ENCODE assay signal across 8 cellular contexts in the genomic region with DNA sequence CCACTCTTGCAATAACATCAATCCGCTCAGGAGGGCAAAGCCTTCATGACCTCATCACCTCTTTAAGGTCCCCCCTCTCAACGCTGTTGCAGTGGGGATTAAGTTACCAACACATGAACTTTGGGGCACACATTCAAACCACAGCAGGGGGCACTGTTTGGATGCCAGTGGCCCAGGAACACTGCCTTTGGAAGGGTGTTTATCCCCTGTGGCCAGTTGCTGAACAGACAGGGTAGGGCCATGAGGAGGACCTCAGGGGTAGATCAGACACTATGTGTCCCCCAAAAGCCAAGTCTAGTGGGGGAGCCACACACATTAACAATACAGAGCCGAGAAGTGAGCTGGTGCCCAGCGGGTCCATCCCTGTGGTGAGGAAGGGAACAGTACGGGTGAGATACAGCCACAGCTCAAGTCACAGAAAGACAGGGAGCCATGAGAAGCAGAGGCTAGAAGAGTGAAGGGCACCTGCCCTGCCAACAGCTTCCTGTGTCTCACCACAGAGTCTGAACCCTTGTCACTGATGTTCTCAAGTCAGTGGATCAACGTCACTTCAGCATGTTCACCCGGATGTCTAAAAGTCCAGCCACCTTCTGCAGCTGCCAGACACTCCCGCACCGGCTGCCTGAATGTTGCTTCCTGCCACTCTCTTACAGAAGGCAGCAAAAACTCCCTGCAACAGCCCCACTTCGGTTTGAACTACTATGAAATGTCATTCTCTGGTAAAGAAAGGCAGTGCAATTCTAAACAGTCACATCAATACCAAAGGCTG. TPM values are rescaled to one million over a fixed set of nuclear protein-coding genes. Genes with fewer than 3 reads are reported as not detected.
DNase-seq lines count a peak whose midpoint lies in the region; ATAC-seq, FAIRE-seq and TF ChIP-seq lines count a peak whose summit lies in the region.

No MANE protein-coding gene starts in this region.

- no peaks in the 10 kb centered on the region for H3K9me2 ChIP-seq in Loucy (replicated peaks; ENCODE audit: low read depth, low read length)

- peak; percentile 45 to 85 for DNase-seq in activated CD8-positive, alpha-beta memory T cell treated with anti-CD3 and anti-CD28 coated beads for 1 hour (ENCODE audit: extremely low read depth in 1 of 2, low read depth in 1 of 2)
- no peak for DNase-seq in activated CD8-positive, alpha-beta memory T cell treated with anti-CD3 and anti-CD28 coated beads, Interleukin-2, amount 50 U/mL, for 48 hours
- DNase-seq in activated T-cell treated with anti-CD3 and anti-CD28 coated beads, Interleukin-2, amount 50 U/mL, for 4 hours: peak; percentile 71
- peak; percentile 29 for DNase-seq in mucosa of gallbladder (ENCODE audit: low spot score)
- DNase-seq in thyroid gland: no peak
- no peak for DNase-seq in urothelium cell line (ENCODE audit: low spot score)

- peak overlapping the region; percentile 67 for H3K4me3 ChIP-seq in Loucy (ENCODE audit: low read length, poor library complexity, severe bottlenecking)
- no peak overlapping the region for H3K4me3 ChIP-seq in thyroid gland (replicated peaks in 1 of 3)

- peak overlapping the region; percentile 50 for H3K4me3 Mint-ChIP-seq in activated T-cell treated with anti-CD3 and anti-CD28 coated beads, Interleukin-2, amount 50 U/mL, for 4 hours

- H3K79me2 ChIP-seq in Loucy (ENCODE audit: insufficient read depth, low read length): no peaks in the 10 kb centered on the region

- H3F3A ChIP-seq in Loucy (ENCODE audit: low read depth): peaks cover 12% of the 10 kb centered on the region

- H3K27me3 ChIP-seq in Loucy (ENCODE audit: insufficient read depth, low read length, poor library complexity, severe bottlenecking) (no peaks in the 10 kb centered on the region), thyroid gland (no peaks in the 10 kb centered on the region)

- H3K36me3 ChIP-seq in Loucy (ENCODE audit: insufficient read depth, low read length): no peaks in the 10 kb centered on the region
- no peaks in the 10 kb centered on the region for H3K36me3 ChIP-seq in thyroid gland

- 82 to 89% methylated on average over 8 to 10 of the region's 10 CpGs for WGBS in thyroid gland, 2 donors

- no peaks in the 10 kb centered on the region for H4K20me1 ChIP-seq in Loucy (ENCODE audit: insufficient read depth, low read length, poor library complexity, severe bottlenecking)

- H3K9ac ChIP-seq in Loucy (ENCODE audit: low read depth, low read length, poor library complexity, severe bottlenecking): peak overlapping the region; percentile 80

- TF ChIP-seq POLR2A in thyroid gland (IDR thresholded peaks at IDR 0.05): no peak

- H3K4me1 ChIP-seq in Loucy (ENCODE audit: insufficient read depth, low read length, poor library complexity, severe bottlenecking) (peaks cover 59% of the 10 kb centered on the region), thyroid gland (no peaks in the 10 kb centered on the region)

- no peak for FAIRE-seq in urothelium cell line (lab: Jason Lieb, UNC)

- no peaks in the 10 kb centered on the region for H3K27me3 Mint-ChIP-seq in activated T-cell treated with anti-CD3 and anti-CD28 coated beads, Interleukin-2, amount 50 U/mL, for 4 hours (ENCODE audit: low read depth)

- H3K36me3 Mint-ChIP-seq in activated T-cell treated with anti-CD3 and anti-CD28 coated beads, Interleukin-2, amount 50 U/mL, for 4 hours (ENCODE audit: insufficient read depth): no peaks in the 10 kb centered on the region

- peak overlapping the region; percentile 47 for H2AFZ ChIP-seq in Loucy (ENCODE audit: low read length)

- peak; percentile 85 to 89 for ATAC-seq in activated T-cell treated with anti-CD3 and anti-CD28 coated beads, Interleukin-2, amount 50 U/mL, for 4 hours
- ATAC-seq in HG03280 (IDR thresholded peaks at IDR 0.05; ENCODE audit: unreplicated experiment): no peak

- peak overlapping the region; percentile 86 for H3K4me2 ChIP-seq in Loucy (ENCODE audit: low read depth, low read length, poor library complexity, severe bottlenecking)

- TF ChIP-seq CTCF in Loucy (conservative IDR thresholded peaks at IDR 0.05; ENCODE audit: low read length) (peak; percentile 82), thyroid gland (IDR thresholded peaks at IDR 0.05) (no peak)

- H3K27ac ChIP-seq in thyroid gland: no peak overlapping the region

- no peaks in the 10 kb centered on the region for H3K9me3 Mint-ChIP-seq in activated T-cell treated with anti-CD3 and anti-CD28 coated beads, Interleukin-2, amount 50 U/mL, for 4 hours

- peaks cover 35% of the 10 kb centered on the region for H3K4me1 Mint-ChIP-seq in activated T-cell treated with anti-CD3 and anti-CD28 coated beads, Interleukin-2, amount 50 U/mL, for 4 hours (ENCODE audit: low read depth)

- H3K9me3 ChIP-seq in Loucy (ENCODE audit: insufficient read depth, low read depth, low read length) (no peaks in the 10 kb centered on the region), thyroid gland (no peaks in the 10 kb centered on the region)

- intact Hi-C loops in thyroid gland (cut with DNase I): no loop called here

RNA-seq across cellular contexts. Expression of gene MXD4, which starts 19.9 kb away (rescaled TPM):
- 1 to 10 TPM; 5.1 to 6.3 (median 5.4) TPM for total RNA-seq in activated T-cell treated with anti-CD3 and anti-CD28 coated beads, Interleukin-2, amount 50 U/mL, for 4 hours
- total RNA-seq in mucosa of gallbladder: 98.4 TPM
- 100 to 1,000 TPM in 1 of 4 donors, 10 to 100 TPM in 3; 48.1 to 102 (median 61.9) TPM for total RNA-seq in thyroid gland

RNA-seq across cellular contexts. Expression of gene HAUS3, which starts 39.8 kb away (rescaled TPM):
- 10 to 100 TPM; 20.6 to 24.1 (median 22.5) TPM for total RNA-seq in activated T-cell treated with anti-CD3 and anti-CD28 coated beads, Interleukin-2, amount 50 U/mL, for 4 hours
- total RNA-seq in mucosa of gallbladder (12.0 TPM), thyroid gland (10 to 100 TPM; 13.0 to 30.0 (median 17.0) TPM)

RNA-seq across cellular contexts. Expression of gene POLN, which starts 39.8 kb away (rescaled TPM):
- total RNA-seq in activated T-cell treated with anti-CD3 and anti-CD28 coated beads, Interleukin-2, amount 50 U/mL, for 4 hours: 1 to 10 TPM in 1 of 3 donors, under 1 TPM in 2; 0.61 to 2.3 (median 0.90) TPM
- total RNA-seq in mucosa of gallbladder (7.7 TPM), thyroid gland (1 to 10 TPM; 1.5 to 5.4 (median 3.0) TPM)

Comparison
In these comparisons a context has a peak if more than half of its experiments do, and no peak if none do; other contexts are left out.
1. DNase-seq: peak in activated CD8-positive, alpha-beta memory T cell treated with anti-CD3 and anti-CD28 coated beads for 1 hour (2 of 2), activated T-cell treated with anti-CD3 and anti-CD28 coated beads, Interleukin-2, amount 50 U/mL, for 4 hours (single experiment) and mucosa of gallbladder (single experiment); none in activated CD8-positive, alpha-beta memory T cell treated with anti-CD3 and anti-CD28 coated beads, Interleukin-2, amount 50 U/mL, for 48 hours (single experiment), thyroid gland (0 of 2) and urothelium cell line (single experiment).
2. RNA of gene MXD4, which starts 19.9 kb away (total RNA-seq): 98.4 TPM in mucosa of gallbladder (single experiment) and 48.1 to 102 TPM in thyroid gland; 5.1 to 6.3 TPM in activated T-cell treated with anti-CD3 and anti-CD28 coated beads, Interleukin-2, amount 50 U/mL, for 4 hours; every median in the first group is over 4 times any median in the second.